ENCODE assay signal across 10 cellular contexts in genomic region chr13:30119476-30119875, GRCh38.
DNase-seq lines count a peak whose midpoint lies in the region; ATAC-seq and TF ChIP-seq lines count a peak whose summit lies in the region.
"Had no signal": no experiment of that assay in that cellular context is flagged by ENCODE, and none has a peak within 500 bp of the region (broad histone marks: within the 10 kb centered on the region; RNA-seq: fewer than 3 reads in every experiment).

No MANE protein-coding gene starts in this region.

- peak overlapping the region; percentile 41 to 81 (median 60) for H3K4me2 ChIP-seq in BLaER1 treated with 17β-estradiol and CSF1 and Interleukin-3, amounts not matched to agents 10 nM and 100 nM

- H3K4me1 ChIP-seq in BLaER1 treated with 17β-estradiol and CSF1 and Interleukin-3, amounts not matched to agents 10 nM and 100 nM: peaks cover 21 to 66% (median 51%) of the 10 kb centered on the region in 10 experiments

- H3K27me3 ChIP-seq in BLaER1 treated with 17β-estradiol and CSF1 and Interleukin-3, amounts not matched to agents 10 nM and 100 nM: peaks cover 0 to 4% (median 3%) of the 10 kb centered on the region in 11 experiments; a peak in 5 of 22 replicates

- H4K20me1 ChIP-seq in BLaER1 treated with 17β-estradiol and CSF1 and Interleukin-3, amounts not matched to agents 10 nM and 100 nM: no peaks in the 10 kb centered on the region

- H3K36me3 ChIP-seq in BLaER1 treated with 17β-estradiol and CSF1 and Interleukin-3, amounts not matched to agents 10 nM and 100 nM: no peaks in the 10 kb centered on the region

- no peak overlapping the region for H3K27ac ChIP-seq in BLaER1 treated with 17β-estradiol and CSF1 and Interleukin-3, amounts not matched to agents 10 nM and 100 nM

- no peak overlapping the region for H3K9ac ChIP-seq in BLaER1 treated with 17β-estradiol and CSF1 and Interleukin-3, amounts not matched to agents 10 nM and 100 nM

- TF ChIP-seq CTCF in astrocyte of the cerebellum (IDR thresholded peaks at IDR 0.05; ENCODE audit: low read depth, low read length, missing control alignments): no peak

- peaks cover 0 to 10% (median 4%) of the 10 kb centered on the region in 11 experiments; a peak in 7 of 22 replicates for H3K9me3 ChIP-seq in BLaER1 treated with 17β-estradiol and CSF1 and Interleukin-3, amounts not matched to agents 10 nM and 100 nM (replicated peaks in 1 of 11)

- DNase-seq in KBM-7: peak; percentile 79
- DNase-seq in astrocyte of the cerebellum (ENCODE audit: low read depth): peak; percentile 67
- peak; percentile 60 for DNase-seq in myocyte (ENCODE audit: low read depth)
- no peak for DNase-seq in NCI-H748 treated with DMSO at 0.1 percent for 48 hours (lab: John Stamatoyannopoulos, UW)
- DNase-seq in NCI-H128 (lab: John Stamatoyannopoulos, UW; ENCODE audit: unreplicated experiment): no peak
- DNase-seq in effector CD8-positive, alpha-beta T cell (lab: John Stamatoyannopoulos, UW): no peak
- DNase-seq: activated T-cell treated with anti-CD3 and anti-CD28 coated beads, Interleukin-2, amount 50 U/mL, for 24 hours had no signal

- ATAC-seq in GM18502 (IDR thresholded peaks at IDR 0.05; ENCODE audit: poor library complexity, unreplicated experiment): no peak

- H3K4me3 ChIP-seq in BLaER1 treated with 17β-estradiol and CSF1 and Interleukin-3, amounts not matched to agents 10 nM and 100 nM: no peak overlapping the region
- no peak overlapping the region for H3K4me3 ChIP-seq in astrocyte of the cerebellum (ENCODE audit: low read depth, low read length)
- H3K4me3 ChIP-seq: skin epidermis had no signal

- in situ Hi-C loops in KBM-7 (cut with MboI; ENCODE audit: low pct_unique_long_range_greater_than_20kb, low sequenced_read_pairs) (loop anchor here (10.0 kb wide), 1 partner anchor 355 kb away; no protein-coding TSS in a partner anchor), astrocyte of the cerebellum (cut with HindIII; ENCODE audit: low sequenced_read_pairs) (loop anchor here (5.0 to 10.0 kb wide), 3 partner anchors 197 to 365 kb away; no protein-coding TSS in a partner anchor)

Comparison
In these comparisons a context has a peak if more than half of its experiments do, and no peak if none do; other contexts are left out.
1. DNase-seq: peak in KBM-7 (single experiment), astrocyte of the cerebellum (single experiment) and myocyte (single experiment); none in NCI-H748 treated with DMSO at 0.1 percent for 48 hours (single experiment), NCI-H128 (single experiment) and effector CD8-positive, alpha-beta T cell (single experiment).